ENCODE assay signal across 8 cellular contexts in genomic region chr2:191869178-191869577, GRCh38. TPM values are rescaled to one million over a fixed set of nuclear protein-coding genes. Genes with fewer than 3 reads are reported as not detected.
DNase-seq lines count a peak whose midpoint lies in the region; ATAC-seq, FAIRE-seq and TF ChIP-seq lines count a peak whose summit lies in the region.

No MANE protein-coding gene starts in this region.

- no peaks in the 10 kb centered on the region for H3K36me3 ChIP-seq in HepG2 (replicated peaks in 1 of 2; ENCODE audit: control insufficient read depth in 1 of 2, insufficient read depth in 2 of 2, low read length in 2 of 2)
- no peaks in the 10 kb centered on the region for H3K36me3 ChIP-seq in right lobe of liver
- no peaks in the 10 kb centered on the region for H3K36me3 ChIP-seq in upper lobe of right lung
- no peaks in the 10 kb centered on the region for H3K36me3 ChIP-seq in prostate gland

- H3K9ac ChIP-seq in HepG2 (ENCODE audit: insufficient read depth, low read depth, low read length) = no peak overlapping the region

- no peak for FAIRE-seq in HepG2 (lab: Jason Lieb, UNC)

- H3K27ac ChIP-seq in HepG2 (ENCODE audit: extremely low read length, insufficient read depth, low read length) (peak overlapping the region; percentile 1), right lobe of liver (no peak overlapping the region), upper lobe of right lung (no peak overlapping the region), prostate gland (no peak overlapping the region)

- WGBS in HepG2 (ENCODE audit: low lambda C conversion rate) = 73% methylated on average over 6 of the region's 6 CpGs
- WGBS in right lobe of liver (ENCODE audit: insufficient coverage, low coverage, low lambda C conversion rate, missing lambda C conversion rate) = 52% methylated on average over 5 of the region's 6 CpGs
- 59% methylated on average over 6 of the region's 6 CpGs for WGBS in prostate gland

- H3K9me3 ChIP-seq in HepG2 (ENCODE audit: low read length) (no peaks in the 10 kb centered on the region), right lobe of liver (no peaks in the 10 kb centered on the region), upper lobe of right lung (no peaks in the 10 kb centered on the region), prostate gland (no peaks in the 10 kb centered on the region)

- TF ChIP-seq RAD21 in HepG2 (CRISPR knock-in tag; IDR thresholded peaks at IDR 0.05) = peak; percentile 38; the same call in 1 of the 2 replicates

- BruUV-seq in HepG2 (replicated peaks; lab: Mats Ljungman, UMichigan) = no TSS peak

- H3K4me1 ChIP-seq in HepG2 (ENCODE audit: insufficient read depth, low read length) (peaks cover 69% of the 10 kb centered on the region), right lobe of liver (peaks cover 0 to 15% (median 7%) of the 10 kb centered on the region in 4 donors), upper lobe of right lung (peaks cover 35% of the 10 kb centered on the region), prostate gland (replicated peaks) (no peaks in the 10 kb centered on the region)

- POLR2A ChIA-PET in HepG2 (lab: Yijun Ruan, JAX) = interaction anchor here (0.9 to 7.4 kb wide), 3 partner anchors 13 to 25 kb away, joined by 3 to 69 read pairs (median 4); partner anchors contain the start of gene CAVIN2

- TF ChIP-seq EP300 in HepG2 (IDR thresholded peaks at IDR 0.05; ENCODE audit: low read depth in 2 of 2, low read length in 2 of 2) (peak in 1 of 2 experiments; percentile 64; a peak in 1 of 4 replicates), HepG2 (CRISPR knock-in tag; IDR thresholded peaks at IDR 0.05; ENCODE audit: borderline replicate concordance) (no peak)

- H3K27me3 ChIP-seq in HepG2 (ENCODE audit: control insufficient read depth in 1 of 2, insufficient read depth in 2 of 2, low read length in 2 of 2) = no peaks in the 10 kb centered on the region
- no peaks in the 10 kb centered on the region for H3K27me3 ChIP-seq in right lobe of liver
- no peaks in the 10 kb centered on the region for H3K27me3 ChIP-seq in upper lobe of right lung
- no peaks in the 10 kb centered on the region for H3K27me3 ChIP-seq in prostate gland (replicated peaks; ENCODE audit: insufficient read depth)

- in situ Hi-C loops in HepG2 (cut with HindIII; ENCODE audit: extremely low pct_ligation_motif_present, low pct_unique_long_range_greater_than_20kb) = no loop called here

- H3K79me2 ChIP-seq in HepG2 (ENCODE audit: insufficient read depth, low read length) = no peaks in the 10 kb centered on the region

- ATAC-seq in HepG2 (peak; percentile 8; the same call in 1 of the 3 replicates), right lobe of liver (no peak), upper lobe of right lung (no peak)

- peak; percentile 67 for DNase-seq in HepG2 (ENCODE audit: low spot score)
- no peak for DNase-seq in right lobe of liver
- DNase-seq in NCI-H510A treated with DMSO at 0.1 percent for 48 hours (lab: John Stamatoyannopoulos, UW) = peak; percentile 88
- peak; percentile 52 for DNase-seq in fibroblast of mammary gland (ENCODE audit: low read depth)
- no peak for DNase-seq in stimulated activated CD4-positive, alpha-beta T cell treated with anti-CD3 and anti-CD28 coated beads, Interleukin-2, amount 100 ng/mL, for 24 hours
- DNase-seq in upper lobe of right lung = no peak
- DNase-seq in prostate gland (ENCODE audit: low spot score) = no peak
- no peak for DNase-seq in NOMO-1 treated with dmso at 0.1 percent for 144 hours (lab: John Stamatoyannopoulos, UW; ENCODE audit: unreplicated experiment)

- TF ChIP-seq CTCF in HepG2 (CRISPR knock-in tag; IDR thresholded peaks at IDR 0.05) = peak; percentile 74
- TF ChIP-seq CTCF in right lobe of liver (IDR thresholded peaks at IDR 0.05) = no peak
- TF ChIP-seq CTCF in fibroblast of mammary gland (conservative IDR thresholded peaks at IDR 0.05; ENCODE audit: control insufficient read depth, insufficient read depth, low read depth, low read length) = peak; percentile 42
- no peak for TF ChIP-seq CTCF in upper lobe of right lung (IDR thresholded peaks at IDR 0.05)
- TF ChIP-seq CTCF in prostate gland (IDR thresholded peaks at IDR 0.05) = peak in 1 of 4 experiments; percentile 16

- no peak overlapping the region for H3K4me3 ChIP-seq in HepG2 (replicated peaks in 1 of 3; ENCODE audit: insufficient read depth in 1 of 3, low read depth in 2 of 3, low read length in 3 of 3)
- no peak overlapping the region for H3K4me3 ChIP-seq in right lobe of liver
- H3K4me3 ChIP-seq in fibroblast of mammary gland (ENCODE audit: control insufficient read depth, low read depth, low read length) = no peak overlapping the region
- no peak overlapping the region for H3K4me3 ChIP-seq in upper lobe of right lung
- H3K4me3 ChIP-seq in prostate gland = no peak overlapping the region

- intact Hi-C loops in HepG2 (cut with micrococcal nuclease; ENCODE audit: unreplicated experiment) = loop anchor here (1.0 to 10.0 kb wide), 3 partner anchors 184 to 293 kb away; no protein-coding TSS in a partner anchor
- intact Hi-C loops in right lobe of liver (cut with DNase I) = no loop called here
- intact Hi-C loops in upper lobe of right lung (cut with DNase I) = no loop called here
- intact Hi-C loops in prostate gland (cut with DNase I) = loop anchor here (10.0 kb wide), 1 partner anchor 184 kb away; no protein-coding TSS in a partner anchor

- H3K4me2 ChIP-seq in HepG2 (ENCODE audit: low read depth, low read length) = 0 out of 2 replicates have a peak overlapping the region, but pooled peaks have one; percentile 14

- no peaks in the 10 kb centered on the region for H4K20me1 ChIP-seq in HepG2 (ENCODE audit: insufficient read depth, low read length)

- TF ChIP-seq POLR2A in HepG2 (IDR thresholded peaks at IDR 0.05; ENCODE audit: insufficient read depth in 1 of 2, low read depth in 2 of 2, low read length in 2 of 2) (no peak), right lobe of liver (IDR thresholded peaks at IDR 0.05) (no peak), prostate gland (IDR thresholded peaks at IDR 0.05) (no peak)

- H2AFZ ChIP-seq in HepG2 (ENCODE audit: low read length) = no peak overlapping the region

- CTCF ChIA-PET in HepG2 (lab: Yijun Ruan, JAX; ENCODE audit: low intra/inter-chr PET ratio, low total read pairs) = interaction anchor here (1.2 kb wide), 1 partner anchor 293 kb away, joined by 4 read pairs; no protein-coding TSS in a partner anchor

TF ChIP-seq in HepG2, 621 proteins besides CTCF, POLR2A, EP300 and RAD21 (continues in another document):
- TF ChIP-seq GTF3A (CRISPR knock-in tag; conservative IDR thresholded peaks at IDR 0.05) = no peak
- no peak for TF ChIP-seq ZNF629 (CRISPR knock-in tag; conservative IDR thresholded peaks at IDR 0.05)
- TF ChIP-seq ZFP91 (CRISPR knock-in tag; IDR thresholded peaks at IDR 0.05; ENCODE audit: borderline replicate concordance) = no peak
- TF ChIP-seq MEF2D (CRISPR knock-in tag; IDR thresholded peaks at IDR 0.05) = peak; percentile 60; the same call in 1 of the 2 replicates
- TF ChIP-seq MEIS1 (CRISPR knock-in tag; IDR thresholded peaks at IDR 0.05; ENCODE audit: borderline replicate concordance) = no peak
- peak; percentile 39; the same call in 1 of the 2 replicates for TF ChIP-seq ZNF792 (CRISPR knock-in tag; IDR thresholded peaks at IDR 0.05)
- TF ChIP-seq HOXD1 (CRISPR knock-in tag; IDR thresholded peaks at IDR 0.05) = no peak
- no peak for TF ChIP-seq SMARCE1 (IDR thresholded peaks at IDR 0.05; ENCODE audit: borderline replicate concordance)

RNA-seq across cellular contexts. Expression of gene CAVIN2, which starts 22.3 kb away (rescaled TPM):
- total RNA-seq in HepG2 (2016; rRNA removed; fragmentation: Illumina TruSeq; extraction: Trizol) (7.6 and 11.2 TPM in 2 replicates), right lobe of liver (10 to 100 TPM in 3 of 6 experiments, 1 to 10 TPM in 3; 6.8 to 17.5 (median 9.6) TPM), upper lobe of right lung (185 TPM), prostate gland (10 to 100 TPM; 24.8 to 27.1 TPM)
- 0.97 and 1.1 TPM in 2 replicates for total RNA-seq in HepG2 (2016; cell fraction: cytosol; rRNA removed; fragmentation: Illumina TruSeq; extraction: Trizol; ENCODE audit: low read depth)
- total RNA-seq in HepG2 (2016; cell fraction: insoluble cytoplasmic fraction; rRNA removed; fragmentation: Illumina TruSeq; extraction: Trizol) = 8.2 and 10.1 TPM in 2 replicates
- total RNA-seq in HepG2 (2016; cell fraction: membrane; rRNA removed; fragmentation: Illumina TruSeq; extraction: Trizol) = 3.2 and 3.5 TPM in 2 replicates
- 5.9 and 6.7 TPM in 2 replicates for total RNA-seq in HepG2 (2016; cell fraction: nucleus; rRNA removed; fragmentation: Illumina TruSeq; extraction: Trizol)
- polyA plus RNA-seq in HepG2 (2011; rRNA removed) = 28.1 and 38.8 TPM in 2 replicates
- polyA plus RNA-seq in HepG2 (2011; cell fraction: cytosol; rRNA removed) = 23.7 and 37.4 TPM in 2 replicates
- 11.3 and 13.2 TPM in 2 replicates for polyA plus RNA-seq in HepG2 (2011; cell fraction: nucleus; rRNA removed)
- 8.9 and 16.7 TPM in 2 replicates for polyA plus RNA-seq in HepG2 (2012)
- 0.40 and 0.45 TPM in 2 replicates for polyA plus RNA-seq in HepG2 (2016; cell fraction: cytosol; fragmentation: Illumina TruSeq; extraction: Trizol; ENCODE audit: low read depth)
- polyA plus RNA-seq in HepG2 (2016; cell fraction: insoluble cytoplasmic fraction; fragmentation: Illumina TruSeq; extraction: Trizol; ENCODE audit: low read depth) = 10.7 and 12.0 TPM in 2 replicates
- polyA plus RNA-seq in HepG2 (2016; cell fraction: membrane; fragmentation: Illumina TruSeq; extraction: Trizol; ENCODE audit: low read depth) = 0.98 and 1.5 TPM in 2 replicates
- 5.7 and 6.3 TPM in 2 replicates for polyA plus RNA-seq in HepG2 (2016; cell fraction: nucleus; fragmentation: Illumina TruSeq; extraction: Trizol; ENCODE audit: insufficient read depth, low read depth)
- polyA minus RNA-seq in HepG2 (2011; rRNA and poly(A)+ RNA removed; ENCODE audit: low replicate concordance) = 0.35 and 65.9 TPM in 2 replicates
- polyA minus RNA-seq in HepG2 (2011; cell fraction: cytosol; rRNA and poly(A)+ RNA removed) = 29.7 and 43.4 TPM in 2 replicates
- polyA minus RNA-seq in HepG2 (2011; cell fraction: nucleus; rRNA and poly(A)+ RNA removed) = 25.8 and 27.7 TPM in 2 replicates

Comparison
In these comparisons a context has a peak if more than half of its experiments do, and no peak if none do; other contexts are left out.
1. DNase-seq: peak in HepG2 (single experiment), NCI-H510A treated with DMSO at 0.1 percent for 48 hours (single experiment) and fibroblast of mammary gland (single experiment); none in right lobe of liver (0 of 3), stimulated activated CD4-positive, alpha-beta T cell treated with anti-CD3 and anti-CD28 coated beads, Interleukin-2, amount 100 ng/mL, for 24 hours (0 of 2), upper lobe of right lung (single experiment), prostate gland (single experiment) and NOMO-1 treated with dmso at 0.1 percent for 144 hours (single experiment).
2. CTCF ChIP-seq: peak in HepG2 (single experiment) and fibroblast of mammary gland (single experiment); none in right lobe of liver (0 of 4) and upper lobe of right lung (single experiment).
3. intact Hi-C loops: an anchor here in HepG2 (1.0 to 10.0 kb wide) and prostate gland (10.0 kb wide); none called in right lobe of liver and upper lobe of right lung.